Comparison of ENCODE assay signal across 12 cellular contexts in the genomic region with DNA sequence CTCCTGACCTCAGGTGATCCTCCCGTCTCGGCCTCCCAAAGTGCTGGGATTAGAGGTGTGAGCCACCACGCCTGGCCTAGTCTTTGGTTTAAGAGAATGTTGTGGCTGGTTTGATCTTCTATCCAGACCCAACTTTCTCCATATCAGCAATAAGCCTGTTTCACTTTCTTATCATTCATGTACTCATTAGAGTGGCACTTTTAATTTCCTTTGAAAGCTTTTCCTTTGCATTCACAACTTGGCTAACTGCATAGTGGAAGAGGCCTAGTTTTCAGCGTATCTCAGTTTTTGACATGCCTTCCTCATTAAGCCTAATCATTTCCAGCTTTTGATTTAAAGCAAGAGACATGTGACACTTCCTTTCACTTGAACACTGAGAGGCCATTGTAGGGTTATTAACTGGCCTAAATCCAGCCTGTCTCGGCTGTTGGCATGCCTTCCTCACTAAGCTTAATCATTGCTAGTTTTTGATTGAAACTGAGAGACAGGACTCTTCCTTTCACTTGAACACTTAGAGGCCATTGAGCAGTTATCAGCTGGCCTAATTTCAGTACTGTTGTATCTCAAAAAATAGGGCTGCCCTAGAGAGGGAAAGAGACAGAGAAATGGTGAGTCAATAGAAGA. TPM values are rescaled to one million over a fixed set of nuclear protein-coding genes. Genes with fewer than 3 reads are reported as not detected.
DNase-seq lines count a peak whose midpoint lies in the region; ATAC-seq, FAIRE-seq and TF ChIP-seq lines count a peak whose summit lies in the region.
"Had no signal": no experiment of that assay in that cellular context is flagged by ENCODE, and none has a peak within 500 bp of the region (broad histone marks: within the 10 kb centered on the region; RNA-seq: fewer than 3 reads in every experiment).

No MANE protein-coding gene starts in this region.

- no peaks in the 10 kb centered on the region for H3K27me3 Mint-ChIP-seq in activated T-cell treated with anti-CD3 and anti-CD28 coated beads, Interleukin-2, amount 50 U/mL, for 4 hours (ENCODE audit: low read depth)

- peak; percentile 40 for FAIRE-seq in HepG2 (lab: Jason Lieb, UNC)

- TF ChIP-seq CTCF in body of pancreas (IDR thresholded peaks at IDR 0.05) (no peak), HepG2 (CRISPR knock-in tag; IDR thresholded peaks at IDR 0.05) (no peak)

- H3K27me3 ChIP-seq in body of pancreas, result no peaks in the 10 kb centered on the region
- H3K27me3 ChIP-seq in HepG2 (ENCODE audit: control insufficient read depth in 1 of 2, insufficient read depth in 2 of 2, low read length in 2 of 2), result 0 out of 5 replicates have a peak, but pooled peaks cover 0 to 2% of the 10 kb centered on the region in 2 experiments
- H3K27me3 ChIP-seq: gastrocnemius medialis had no signal

- H3K4me3 ChIP-seq in body of pancreas, result no peak overlapping the region
- H3K4me3 ChIP-seq in HepG2 (replicated peaks in 1 of 3; ENCODE audit: insufficient read depth in 1 of 3, low read depth in 2 of 3, low read length in 3 of 3), result no peak overlapping the region
- H3K4me3 ChIP-seq: gastrocnemius medialis, thoracic aorta had no signal

- no peaks in the 10 kb centered on the region for H4K20me1 ChIP-seq in HepG2 (ENCODE audit: insufficient read depth, low read length)

- TF ChIP-seq RAD21 in HepG2 (CRISPR knock-in tag; IDR thresholded peaks at IDR 0.05), result no peak

- H3K9me3 ChIP-seq in body of pancreas (no peaks in the 10 kb centered on the region), HepG2 (ENCODE audit: low read length) (no peaks in the 10 kb centered on the region)
- H3K9me3 ChIP-seq: gastrocnemius medialis, thoracic aorta had no signal

- no TSS peak for BruUV-seq in HepG2 (replicated peaks; lab: Mats Ljungman, UMichigan)

- 25 to 26% methylated on average over 5 of the region's 5 CpGs for WGBS in body of pancreas, 2 donors
- 22% methylated on average over 5 of the region's 5 CpGs for WGBS in HepG2 (ENCODE audit: low lambda C conversion rate)

- H3K79me2 ChIP-seq in HepG2 (ENCODE audit: insufficient read depth, low read length), result no peaks in the 10 kb centered on the region

- peak overlapping the region; percentile 58 to 76 (median 68) for H3K27ac ChIP-seq in body of pancreas
- no peak overlapping the region for H3K27ac ChIP-seq in HepG2 (ENCODE audit: extremely low read length, insufficient read depth, low read length)
- H3K27ac ChIP-seq: thoracic aorta had no signal

- peak; percentile 37 to 43 for ATAC-seq in activated T-cell treated with anti-CD3 and anti-CD28 coated beads, Interleukin-2, amount 50 U/mL, for 4 hours
- ATAC-seq in body of pancreas (peak; percentile 79), HepG2 (peak; percentile 29; the same call in 1 of the 3 replicates), HG03108 (IDR thresholded peaks at IDR 0.05; ENCODE audit: unreplicated experiment) (no peak)
- ATAC-seq: gastrocnemius medialis had no signal

- no peak for DNase-seq in activated T-cell treated with anti-CD3 and anti-CD28 coated beads, Interleukin-2, amount 50 U/mL, for 4 hours
- no peak for DNase-seq in activated T-cell treated with anti-CD3 and anti-CD28 coated beads, Interleukin-2, amount 50 U/mL, for 48 hours
- DNase-seq in body of pancreas (peak; percentile 67 to 79 (median 74)), HepG2 (ENCODE audit: low spot score) (no peak), superior temporal gyrus (ENCODE audit: extremely low spot score) (peak; percentile 44), GOT3 (lab: John Stamatoyannopoulos, UW) (no peak), mesenteric fat pad (ENCODE audit: low spot score) (no peak)
- DNase-seq: gastrocnemius medialis; SIG-M5; stimulated activated CD4-positive, alpha-beta T cell treated with anti-CD3 and anti-CD28 coated beads, Interleukin-2, amount 100 ng/mL, for 24 hours had no signal

- H3K36me3 ChIP-seq in body of pancreas (replicated peaks in 1 of 2; ENCODE audit: insufficient read depth in 1 of 2, low read depth in 2 of 2) (no peaks in the 10 kb centered on the region), HepG2 (replicated peaks in 1 of 2; ENCODE audit: control insufficient read depth in 1 of 2, insufficient read depth in 2 of 2, low read length in 2 of 2) (no peaks in the 10 kb centered on the region)
- H3K36me3 ChIP-seq: gastrocnemius medialis, thoracic aorta had no signal

- H3K4me1 ChIP-seq in body of pancreas (peaks cover 65% of the 10 kb centered on the region), HepG2 (ENCODE audit: insufficient read depth, low read length) (peaks cover 31% of the 10 kb centered on the region)
- H3K4me1 ChIP-seq: gastrocnemius medialis had no signal

- peak overlapping the region; percentile 20; the same call in 1 of the 2 replicates for H3K4me2 ChIP-seq in HepG2 (ENCODE audit: low read depth, low read length)

- H3K36me3 Mint-ChIP-seq in activated T-cell treated with anti-CD3 and anti-CD28 coated beads, Interleukin-2, amount 50 U/mL, for 4 hours (ENCODE audit: insufficient read depth), result no peaks in the 10 kb centered on the region

- POLR2A ChIA-PET in HepG2 (lab: Yijun Ruan, JAX), result interaction anchor here (4.9 kb wide), 1 partner anchor 14 kb away, joined by 67 read pairs; a partner anchor contains a TSS

- H3K4me1 Mint-ChIP-seq in activated T-cell treated with anti-CD3 and anti-CD28 coated beads, Interleukin-2, amount 50 U/mL, for 4 hours (ENCODE audit: low read depth), result peaks cover 12% of the 10 kb centered on the region

- in situ Hi-C loops in HepG2 (cut with HindIII; ENCODE audit: extremely low pct_ligation_motif_present, low pct_unique_long_range_greater_than_20kb), result no loop called here

- TF ChIP-seq POLR2A in body of pancreas (IDR thresholded peaks at IDR 0.05) (no peak), HepG2 (IDR thresholded peaks at IDR 0.05; ENCODE audit: insufficient read depth in 1 of 2, low read depth in 2 of 2, low read length in 2 of 2) (no peak)

- CTCF ChIA-PET in HepG2 (lab: Yijun Ruan, JAX; ENCODE audit: low intra/inter-chr PET ratio, low total read pairs), result no interaction called here

- no peak overlapping the region for H3K9ac ChIP-seq in HepG2 (ENCODE audit: insufficient read depth, low read depth, low read length)

- TF ChIP-seq EP300 in HepG2 (IDR thresholded peaks at IDR 0.05; ENCODE audit: low read depth in 2 of 2, low read length in 2 of 2) (no peak), HepG2 (CRISPR knock-in tag; IDR thresholded peaks at IDR 0.05; ENCODE audit: borderline replicate concordance) (no peak)

- H3K4me3 Mint-ChIP-seq in activated T-cell treated with anti-CD3 and anti-CD28 coated beads, Interleukin-2, amount 50 U/mL, for 4 hours, result no peak overlapping the region

- intact Hi-C loops in body of pancreas (cut with DNase I), result no loop called here
- intact Hi-C loops in HepG2 (cut with micrococcal nuclease; ENCODE audit: unreplicated experiment), result no loop called here

- no peak overlapping the region for H2AFZ ChIP-seq in HepG2 (ENCODE audit: low read length)

- no peaks in the 10 kb centered on the region for H3K9me3 Mint-ChIP-seq in activated T-cell treated with anti-CD3 and anti-CD28 coated beads, Interleukin-2, amount 50 U/mL, for 4 hours

RNA-seq across cellular contexts. Expression of a gene that starts 13.1 kb away (rescaled TPM):
- total RNA-seq in activated T-cell treated with anti-CD3 and anti-CD28 coated beads, Interleukin-2, amount 50 U/mL, for 4 hours, result 1,000 to 10,000 TPM; 2,811 to 2,835 (median 2,816) TPM
- total RNA-seq in body of pancreas, result 1,000 to 10,000 TPM; 1,625 to 1,893 TPM
- 1,051 and 1,499 TPM in 2 replicates for total RNA-seq in HepG2 (2016; rRNA removed; fragmentation: Illumina TruSeq; extraction: Trizol)
- 1,087 and 1,361 TPM in 2 replicates for total RNA-seq in HepG2 (2016; cell fraction: cytosol; rRNA removed; fragmentation: Illumina TruSeq; extraction: Trizol; ENCODE audit: low read depth)
- total RNA-seq in HepG2 (2016; cell fraction: insoluble cytoplasmic fraction; rRNA removed; fragmentation: Illumina TruSeq; extraction: Trizol), result 1,096 and 1,452 TPM in 2 replicates
- total RNA-seq in HepG2 (2016; cell fraction: membrane; rRNA removed; fragmentation: Illumina TruSeq; extraction: Trizol), result 2,264 and 2,553 TPM in 2 replicates
- 614 and 672 TPM in 2 replicates for total RNA-seq in HepG2 (2016; cell fraction: nucleus; rRNA removed; fragmentation: Illumina TruSeq; extraction: Trizol)
- 3,218 and 3,279 TPM in 2 replicates for polyA plus RNA-seq in HepG2 (2011; rRNA removed)
- 5,445 and 6,556 TPM in 2 replicates for polyA plus RNA-seq in HepG2 (2011; cell fraction: cytosol; rRNA removed)
- 1,725 and 2,021 TPM in 2 replicates for polyA plus RNA-seq in HepG2 (2011; cell fraction: nucleus; rRNA removed)
- 2,306 and 3,237 TPM in 2 replicates for polyA plus RNA-seq in HepG2 (2012)
- polyA plus RNA-seq in HepG2 (2016; cell fraction: cytosol; fragmentation: Illumina TruSeq; extraction: Trizol; ENCODE audit: low read depth), result 2,660 and 3,068 TPM in 2 replicates
- polyA plus RNA-seq in HepG2 (2016; cell fraction: insoluble cytoplasmic fraction; fragmentation: Illumina TruSeq; extraction: Trizol; ENCODE audit: low read depth), result 2,953 and 3,012 TPM in 2 replicates
- 4,441 and 4,891 TPM in 2 replicates for polyA plus RNA-seq in HepG2 (2016; cell fraction: membrane; fragmentation: Illumina TruSeq; extraction: Trizol; ENCODE audit: low read depth)
- polyA plus RNA-seq in HepG2 (2016; cell fraction: nucleus; fragmentation: Illumina TruSeq; extraction: Trizol; ENCODE audit: insufficient read depth, low read depth), result 1,802 and 1,847 TPM in 2 replicates
- 2,170 and 2,278 TPM in 2 replicates for polyA minus RNA-seq in HepG2 (2011; rRNA and poly(A)+ RNA removed; ENCODE audit: low replicate concordance)
- 946 and 956 TPM in 2 replicates for polyA minus RNA-seq in HepG2 (2011; cell fraction: cytosol; rRNA and poly(A)+ RNA removed)
- 510 and 805 TPM in 2 replicates for polyA minus RNA-seq in HepG2 (2011; cell fraction: nucleus; rRNA and poly(A)+ RNA removed)
- 1,402 TPM for total RNA-seq in mesenteric fat pad

RNA-seq across cellular contexts. Expression of a gene that starts 17.2 kb away (rescaled TPM):
- 1 to 10 TPM in 2 of 3 donors, under 1 TPM in 1; 0.43 to 1.4 (median 1.2) TPM for total RNA-seq in activated T-cell treated with anti-CD3 and anti-CD28 coated beads, Interleukin-2, amount 50 U/mL, for 4 hours
- total RNA-seq in body of pancreas (10 to 100 TPM; 15.2 to 35.0 TPM), HepG2 (2016; rRNA removed; fragmentation: Illumina TruSeq; extraction: Trizol) (0.27 TPM in 1 of 2 replicates, not detected in the other), mesenteric fat pad (10.8 TPM)
- 0.71 TPM in 2 replicates for total RNA-seq in HepG2 (2016; cell fraction: cytosol; rRNA removed; fragmentation: Illumina TruSeq; extraction: Trizol; ENCODE audit: low read depth)
- 0.21 and 0.39 TPM in 2 replicates for total RNA-seq in HepG2 (2016; cell fraction: insoluble cytoplasmic fraction; rRNA removed; fragmentation: Illumina TruSeq; extraction: Trizol)
- 0.19 and 0.48 TPM in 2 replicates for total RNA-seq in HepG2 (2016; cell fraction: membrane; rRNA removed; fragmentation: Illumina TruSeq; extraction: Trizol)
- 0.25 TPM in 1 of 2 replicates, not detected in the other for total RNA-seq in HepG2 (2016; cell fraction: nucleus; rRNA removed; fragmentation: Illumina TruSeq; extraction: Trizol)
- 2.7 and 3.3 TPM in 2 replicates for polyA plus RNA-seq in HepG2 (2011; rRNA removed)
- polyA plus RNA-seq in HepG2 (2011; cell fraction: cytosol; rRNA removed), result 2.1 and 3.4 TPM in 2 replicates
- polyA plus RNA-seq in HepG2 (2011; cell fraction: nucleus; rRNA removed), result 4.6 and 7.5 TPM in 2 replicates
- 2.1 and 2.8 TPM in 2 replicates for polyA plus RNA-seq in HepG2 (2012)
- 1.6 and 1.8 TPM in 2 replicates for polyA plus RNA-seq in HepG2 (2016; cell fraction: cytosol; fragmentation: Illumina TruSeq; extraction: Trizol; ENCODE audit: low read depth)
- polyA plus RNA-seq in HepG2 (2016; cell fraction: insoluble cytoplasmic fraction; fragmentation: Illumina TruSeq; extraction: Trizol; ENCODE audit: low read depth), result 0.53 and 1.0 TPM in 2 replicates
- polyA plus RNA-seq in HepG2 (2016; cell fraction: membrane; fragmentation: Illumina TruSeq; extraction: Trizol; ENCODE audit: low read depth), result 0.81 and 1.6 TPM in 2 replicates
- polyA plus RNA-seq in HepG2 (2016; cell fraction: nucleus; fragmentation: Illumina TruSeq; extraction: Trizol; ENCODE audit: insufficient read depth, low read depth), result 1.7 and 2.3 TPM in 2 replicates
- polyA minus RNA-seq in HepG2 (2011; rRNA and poly(A)+ RNA removed; ENCODE audit: low replicate concordance), result 0.82 and 3.0 TPM in 2 replicates
- 1.2 TPM in 1 of 2 replicates, not detected in the other for polyA minus RNA-seq in HepG2 (2011; cell fraction: cytosol; rRNA and poly(A)+ RNA removed)
- 0.77 and 1.6 TPM in 2 replicates for polyA minus RNA-seq in HepG2 (2011; cell fraction: nucleus; rRNA and poly(A)+ RNA removed)

Comparison
In these comparisons a context has a peak if more than half of its experiments do, and no peak if none do; other contexts are left out.
1. DNase-seq: peak in body of pancreas (4 of 4) and superior temporal gyrus (single experiment); none in activated T-cell treated with anti-CD3 and anti-CD28 coated beads, Interleukin-2, amount 50 U/mL, for 4 hours (single experiment), activated T-cell treated with anti-CD3 and anti-CD28 coated beads, Interleukin-2, amount 50 U/mL, for 48 hours (0 of 2), HepG2 (single experiment), GOT3 (single experiment) and mesenteric fat pad (single experiment).